ENCODE assay signal across 17 cellular contexts in the genomic region with DNA sequence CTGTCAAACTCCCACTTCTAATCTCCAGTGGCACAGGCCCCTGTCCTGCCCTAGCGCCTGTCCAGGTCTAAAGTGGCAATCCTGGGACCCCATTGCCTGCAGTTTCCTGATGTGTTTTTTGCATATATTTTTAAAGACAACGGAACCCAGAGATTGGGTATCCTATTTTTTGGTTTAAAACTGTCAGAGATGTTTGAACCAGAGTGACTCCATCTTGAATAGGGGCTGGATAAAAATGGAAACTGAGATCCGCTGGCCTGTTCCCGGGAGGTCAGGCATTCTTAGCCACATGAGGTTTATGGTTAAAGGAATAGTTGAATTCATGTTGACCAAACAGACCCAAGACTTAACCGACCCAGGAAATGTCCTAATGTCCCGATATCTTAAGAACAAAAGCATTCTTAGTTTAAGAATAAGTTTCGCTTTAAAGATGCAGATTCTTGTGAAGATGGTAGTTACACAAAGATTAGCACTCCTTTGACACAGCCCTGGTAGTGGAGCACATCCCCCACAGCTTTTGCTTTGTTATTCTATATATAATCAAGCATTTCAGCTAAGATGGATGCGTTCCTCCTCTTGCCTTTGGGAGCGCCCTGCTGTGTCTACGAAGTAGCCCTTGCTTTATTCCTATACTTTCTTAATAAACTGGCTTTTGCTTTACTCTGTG.
"Had no signal": no experiment of that assay in that cellular context is flagged by ENCODE, and none has a peak within 500 bp of the region (broad histone marks: within the 10 kb centered on the region; RNA-seq: fewer than 3 reads in every experiment).

No MANE protein-coding gene starts in this region.

- H3K4me3 ChIP-seq: lower lobe of right lung, prostate gland, spleen, upper lobe of right lung had no signal

- H3K4me3 Mint-ChIP-seq: brain; naive thymus-derived CD8-positive, alpha-beta T cell; T-cell; T-helper 2 cell treated with Interferon-gamma antibody and Interleukin-4, amounts not matched to agents 5 μg/mL and 100 μg/mL, for 36 hours had no signal

- ATAC-seq: activated naive CD4-positive, alpha-beta T cell treated with anti-CD3 and anti-CD28 coated beads, Interleukin-2, amount 50 U/mL, for 72 hours; lower lobe of right lung; naive thymus-derived CD8-positive, alpha-beta T cell; T-cell; upper lobe of right lung had no signal

- DNase-seq: activated gamma-delta T cell treated with Interleukin-2 at 50 U/mL for 16 hours; activated T-cell treated with anti-CD3 and anti-CD28 coated beads, Interleukin-2, amount 50 U/mL, for 1 hour; aorta; erythroblast; foreskin fibroblast; kidney; lower lobe of right lung; naive thymus-derived CD8-positive, alpha-beta T cell; spleen; stimulated activated CD4-positive, alpha-beta T cell treated with anti-CD3 and anti-CD28 coated beads, Interleukin-4, amount 100 ng/mL, for 1 hour; stimulated activated naive CD4-positive, alpha-beta T cell treated with Interleukin-2 at 50 U/mL for 16 hours; T-cell; upper lobe of right lung had no signal

- H3K9me3 ChIP-seq: lower lobe of right lung, prostate gland, spleen, upper lobe of right lung had no signal

- H3K9me3 Mint-ChIP-seq: activated naive CD4-positive, alpha-beta T cell treated with anti-CD3 and anti-CD28 coated beads, Interleukin-2, amount 50 U/mL, for 72 hours; naive thymus-derived CD8-positive, alpha-beta T cell; T-cell; T-helper 2 cell treated with Interferon-gamma antibody and Interleukin-4, amounts not matched to agents 5 μg/mL and 100 μg/mL, for 36 hours had no signal

- H3K27ac ChIP-seq: lower lobe of right lung, prostate gland, spleen, upper lobe of right lung had no signal

- H3K4me1 ChIP-seq: prostate gland, spleen, upper lobe of right lung had no signal

- H3K4me1 Mint-ChIP-seq: naive thymus-derived CD8-positive, alpha-beta T cell; T-cell had no signal

- H3K36me3 Mint-ChIP-seq: activated naive CD4-positive, alpha-beta T cell treated with anti-CD3 and anti-CD28 coated beads, Interleukin-2, amount 50 U/mL, for 72 hours; brain; naive thymus-derived CD8-positive, alpha-beta T cell; T-cell had no signal

- H3K36me3 ChIP-seq: lower lobe of right lung, prostate gland, spleen, upper lobe of right lung had no signal

- H3K27me3 ChIP-seq: upper lobe of right lung had no signal

- H3K27ac Mint-ChIP-seq: activated naive CD4-positive, alpha-beta T cell treated with anti-CD3 and anti-CD28 coated beads, Interleukin-2, amount 50 U/mL, for 72 hours; naive thymus-derived CD8-positive, alpha-beta T cell; T-cell; T-helper 2 cell treated with Interferon-gamma antibody and Interleukin-4, amounts not matched to agents 5 μg/mL and 100 μg/mL, for 36 hours had no signal
